Comparison of ENCODE assay signal across 14 cellular contexts in the genomic region with DNA sequence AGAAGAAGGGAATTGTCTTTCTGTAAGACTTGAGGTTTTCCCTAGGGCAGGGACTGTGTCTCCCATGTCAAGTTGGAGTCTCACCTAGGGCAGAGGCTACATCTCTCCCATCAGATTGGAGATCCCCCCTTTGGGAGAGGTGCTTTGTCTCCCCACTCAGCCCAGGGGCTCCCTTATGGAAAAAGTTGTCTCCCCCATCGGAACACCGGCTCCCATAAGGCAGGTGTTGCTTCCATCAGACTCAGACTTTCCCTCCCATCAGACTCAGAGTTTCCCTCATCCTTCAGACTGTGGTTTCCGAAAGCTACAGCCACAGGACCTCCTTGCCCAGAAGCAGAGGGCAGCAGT. TPM values are rescaled to one million over a fixed set of nuclear protein-coding genes. Genes with fewer than 3 reads are reported as not detected.
"Had no signal": no experiment of that assay in that cellular context is flagged by ENCODE, and none has a peak within 500 bp of the region (broad histone marks: within the 10 kb centered on the region; RNA-seq: fewer than 3 reads in every experiment).

No MANE protein-coding gene starts in this region.

- H3K9me3 Mint-ChIP-seq: activated CD4-positive, alpha-beta T cell treated with anti-CD3 and anti-CD28 coated beads, Interleukin-2, amount 10 ng/mL, durations not matched to agents 24 days and 14 days; activated T-helper 2 cell treated with anti-CD3 and anti-CD28 coated beads, Interferon-gamma antibody, Interleukin-2, Interleukin-4, amounts not matched to agents 10 μg/mL and 5 μg/mL and 100 μg/mL, durations not matched to agents 14 hours and 24 hours and 36 hours; naive B cell; stimulated activated naive B cell treated with anti-CD40 and anti-IgM and Interleukin-4, amounts not matched to agents 10 μg/mL and 1 μg/mL and 100 μg/mL, for 72 hours had no signal

- H3K36me3 ChIP-seq: colonic mucosa had no signal

- H3K27ac ChIP-seq: colonic mucosa, foreskin keratinocyte, tibial artery had no signal

- H3K27me3 Mint-ChIP-seq: activated CD4-positive, alpha-beta T cell treated with anti-CD3 and anti-CD28 coated beads, Interleukin-2, amount 10 ng/mL, durations not matched to agents 24 days and 14 days; naive B cell; stimulated activated naive B cell treated with anti-CD40 and anti-IgM and Interleukin-4, amounts not matched to agents 10 μg/mL and 1 μg/mL and 100 μg/mL, for 72 hours had no signal

- DNase-seq: amniotic stem cell, SIG-M5, T1000 had no signal

- H3K27ac Mint-ChIP-seq: activated CD4-positive, alpha-beta T cell treated with anti-CD3 and anti-CD28 coated beads, Interleukin-2, amount 10 ng/mL, durations not matched to agents 24 days and 14 days; activated T-helper 2 cell treated with anti-CD3 and anti-CD28 coated beads, Interferon-gamma antibody, Interleukin-2, Interleukin-4, amounts not matched to agents 10 μg/mL and 5 μg/mL and 100 μg/mL, durations not matched to agents 14 hours and 24 hours and 36 hours; stimulated activated naive B cell treated with anti-CD40 and anti-IgM and Interleukin-4, amounts not matched to agents 10 μg/mL and 1 μg/mL and 100 μg/mL, for 72 hours had no signal

- H3K4me3 ChIP-seq: colonic mucosa, lung, tibial artery had no signal

- H3K4me1 ChIP-seq: colonic mucosa, foreskin keratinocyte had no signal

- H3K27me3 ChIP-seq: colonic mucosa, foreskin keratinocyte, tibial artery had no signal

RNA-seq across cellular contexts. Expression of a gene that starts 5.8 kb away (rescaled TPM):
- total RNA-seq: activated CD4-positive, alpha-beta T cell treated with anti-CD3 and anti-CD28 coated beads, Interleukin-2, amount 10 ng/mL, durations not matched to agents 24 days and 14 days; activated T-helper 2 cell treated with anti-CD3 and anti-CD28 coated beads, Interferon-gamma antibody, Interleukin-2, Interleukin-4, amounts not matched to agents 10 μg/mL and 5 μg/mL and 100 μg/mL, durations not matched to agents 14 hours and 24 hours and 36 hours had no signal

RNA-seq across cellular contexts. Expression of a gene that starts 48.5 kb away (rescaled TPM):
- total RNA-seq: activated CD4-positive, alpha-beta T cell treated with anti-CD3 and anti-CD28 coated beads, Interleukin-2, amount 10 ng/mL, durations not matched to agents 24 days and 14 days; activated T-helper 2 cell treated with anti-CD3 and anti-CD28 coated beads, Interferon-gamma antibody, Interleukin-2, Interleukin-4, amounts not matched to agents 10 μg/mL and 5 μg/mL and 100 μg/mL, durations not matched to agents 14 hours and 24 hours and 36 hours; colonic mucosa; foreskin keratinocyte; left colon; mononuclear cell; subcutaneous adipose tissue had no signal
